22 cellular contexts compared by ENCODE assay signal in the genomic region with DNA sequence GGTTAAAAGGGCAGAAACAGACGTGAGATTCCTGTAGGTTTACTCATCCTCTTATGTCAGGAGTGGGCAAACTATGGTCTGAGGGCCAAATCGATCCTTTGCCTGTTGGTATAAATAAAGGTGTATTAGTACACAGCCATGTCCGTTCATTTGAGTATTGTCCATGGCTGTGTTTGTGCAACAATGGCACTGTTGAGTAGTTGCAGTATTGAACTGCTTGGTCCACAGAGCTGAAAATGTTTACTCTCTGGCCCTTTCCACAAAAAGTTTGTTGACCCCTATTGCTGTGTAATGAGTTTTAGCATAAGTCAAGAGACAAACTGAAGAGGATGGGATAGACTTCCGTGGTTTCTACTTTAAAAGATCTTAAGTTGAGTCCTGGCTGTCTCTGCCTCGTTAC. TPM values are rescaled to one million over a fixed set of nuclear protein-coding genes. Genes with fewer than 3 reads are reported as not detected.
DNase-seq lines count a peak whose midpoint lies in the region; ATAC-seq, FAIRE-seq and TF ChIP-seq lines count a peak whose summit lies in the region.
"Had no signal": no experiment of that assay in that cellular context is flagged by ENCODE, and none has a peak within 500 bp of the region (broad histone marks: within the 10 kb centered on the region; RNA-seq: fewer than 3 reads in every experiment).

No MANE protein-coding gene starts in this region.

- WGBS in liver: 37% methylated on average over 5 of the region's 5 CpGs
- WGBS in HepG2 (ENCODE audit: low lambda C conversion rate): no CpG with 5 or more reads among the region's 5 CpGs
- 10% methylated on average over 5 of the region's 5 CpGs for WGBS in right lobe of liver (ENCODE audit: insufficient coverage, low coverage, low lambda C conversion rate, missing lambda C conversion rate)

- H3K4me1 ChIP-seq in liver (ENCODE audit: control insufficient read depth in 4 of 4, insufficient read depth in 4 of 4, low read length in 3 of 4) (peaks cover 0 to 9% (median 0%) of the 10 kb centered on the region in 4 donors), HepG2 (ENCODE audit: insufficient read depth, low read length) (no peaks in the 10 kb centered on the region), right lobe of liver (no peaks in the 10 kb centered on the region)
- H3K4me1 ChIP-seq: A549; BLaER1 treated with 17β-estradiol and CSF1 and Interleukin-3, amounts not matched to agents 10 nM and 100 nM; Caco-2 had no signal

- no peak for TF ChIP-seq CTCF in liver (IDR thresholded peaks at IDR 0.05; ENCODE audit: low read depth, low read length, missing input control)
- TF ChIP-seq CTCF in HepG2 (CRISPR knock-in tag; IDR thresholded peaks at IDR 0.05): no peak
- no peak for TF ChIP-seq CTCF in right lobe of liver (IDR thresholded peaks at IDR 0.05)

- TF ChIP-seq RAD21 in liver (IDR thresholded peaks at IDR 0.05) (no peak), HepG2 (CRISPR knock-in tag; IDR thresholded peaks at IDR 0.05) (no peak)

- H4K20me1 ChIP-seq in HepG2 (ENCODE audit: insufficient read depth, low read length): no peaks in the 10 kb centered on the region

- H3K4me3 ChIP-seq in liver (ENCODE audit: low read depth in 1 of 3, low read length in 3 of 3): no peak overlapping the region
- H3K4me3 ChIP-seq in HepG2 (replicated peaks in 1 of 3; ENCODE audit: insufficient read depth in 1 of 3, low read depth in 2 of 3, low read length in 3 of 3): no peak overlapping the region
- peak overlapping the region; percentile 6; the same call in 1 of the 2 replicates for H3K4me3 ChIP-seq in iPS-18c (ENCODE audit: insufficient read depth, low read depth, low read length)
- no peak overlapping the region for H3K4me3 ChIP-seq in right lobe of liver
- H3K4me3 ChIP-seq: A549; BLaER1 treated with 17β-estradiol and CSF1 and Interleukin-3, amounts not matched to agents 10 nM and 100 nM; GM12878 had no signal

- no peak overlapping the region for H3K27ac ChIP-seq in liver (ENCODE audit: low read depth in 1 of 2, low read length in 2 of 2)
- no peak overlapping the region for H3K27ac ChIP-seq in HepG2 (ENCODE audit: extremely low read length, insufficient read depth, low read length)
- no peak overlapping the region for H3K27ac ChIP-seq in right lobe of liver
- H3K27ac ChIP-seq: 22Rv1; A549; BLaER1 treated with 17β-estradiol and CSF1 and Interleukin-3, amounts not matched to agents 10 nM and 100 nM; C4-2B had no signal

- intact Hi-C loops in HepG2 (cut with micrococcal nuclease; ENCODE audit: unreplicated experiment) (no loop called here), right lobe of liver (cut with DNase I) (no loop called here)

- H3K27me3 ChIP-seq in liver (ENCODE audit: control insufficient read depth in 4 of 4, insufficient read depth in 4 of 4, low read length in 3 of 4): no peaks in the 10 kb centered on the region
- H3K27me3 ChIP-seq in HepG2 (ENCODE audit: control insufficient read depth in 1 of 2, insufficient read depth in 2 of 2, low read length in 2 of 2): no peaks in the 10 kb centered on the region
- peaks cover 0 to 6% of the 10 kb centered on the region in 2 donors for H3K27me3 ChIP-seq in right lobe of liver

- ATAC-seq in HepG2 (no peak), right lobe of liver (peak; percentile 78 to 90 (median 84)), HG03439 (IDR thresholded peaks at IDR 0.05; ENCODE audit: unreplicated experiment) (no peak), HG02938 (IDR thresholded peaks at IDR 0.05; ENCODE audit: unreplicated experiment) (no peak)
- ATAC-seq: A549; CD8-positive, alpha-beta T cell; GM12878 had no signal

- POLR2A ChIA-PET in HepG2 (lab: Yijun Ruan, JAX): no interaction called here

- CTCF ChIA-PET in HepG2 (lab: Yijun Ruan, JAX; ENCODE audit: low intra/inter-chr PET ratio, low total read pairs): no interaction called here

- TF ChIP-seq POLR2A in HepG2 (IDR thresholded peaks at IDR 0.05; ENCODE audit: insufficient read depth in 1 of 2, low read depth in 2 of 2, low read length in 2 of 2): no peak
- no peak for TF ChIP-seq POLR2A in right lobe of liver (IDR thresholded peaks at IDR 0.05)

- no peak for DNase-seq in HepG2 (ENCODE audit: low spot score)
- no peak for DNase-seq in right lobe of liver
- DNase-seq in NCI-H526 treated with DMSO at 0.1 percent for 48 hours (lab: John Stamatoyannopoulos, UW): no peak
- DNase-seq: AML-193; Caco-2; Calu3; CD4-positive, alpha-beta T cell; CD8-positive, alpha-beta T cell; DMS79 treated with DMSO at 0.1 percent for 48 hours; GDM1 had no signal

- H3K9me3 ChIP-seq in liver (ENCODE audit: control insufficient read depth in 4 of 4, low read length in 3 of 4) (no peaks in the 10 kb centered on the region), HepG2 (ENCODE audit: low read length) (no peaks in the 10 kb centered on the region), iPS-18c (ENCODE audit: control insufficient read depth, insufficient read depth, low read length) (peaks cover 4% of the 10 kb centered on the region), right lobe of liver (peaks cover 0 to 2% (median 0%) of the 10 kb centered on the region in 4 donors)
- H3K9me3 ChIP-seq: A549; BLaER1 treated with 17β-estradiol and CSF1 and Interleukin-3, amounts not matched to agents 10 nM and 100 nM; Caco-2 had no signal

- H3K36me3 ChIP-seq in liver (ENCODE audit: control insufficient read depth in 4 of 4, insufficient read depth in 3 of 4, low read depth in 1 of 4, low read length in 3 of 4) (no peaks in the 10 kb centered on the region), HepG2 (replicated peaks in 1 of 2; ENCODE audit: control insufficient read depth in 1 of 2, insufficient read depth in 2 of 2, low read length in 2 of 2) (no peaks in the 10 kb centered on the region), right lobe of liver (no peaks in the 10 kb centered on the region)
- H3K36me3 ChIP-seq: BLaER1 treated with 17β-estradiol and CSF1 and Interleukin-3, amounts not matched to agents 10 nM and 100 nM had no signal

- H3K9ac ChIP-seq in liver (ENCODE audit: low read depth in 1 of 2, low read length in 2 of 2): no peak overlapping the region
- no peak overlapping the region for H3K9ac ChIP-seq in HepG2 (ENCODE audit: insufficient read depth, low read depth, low read length)
- H3K9ac ChIP-seq: BLaER1 treated with 17β-estradiol and CSF1 and Interleukin-3, amounts not matched to agents 10 nM and 100 nM had no signal

- H3K4me2 ChIP-seq in HepG2 (ENCODE audit: low read depth, low read length): no peak overlapping the region
- H3K4me2 ChIP-seq: A549; BLaER1 treated with 17β-estradiol and CSF1 and Interleukin-3, amounts not matched to agents 10 nM and 100 nM had no signal

- no peaks in the 10 kb centered on the region for H3K79me2 ChIP-seq in HepG2 (ENCODE audit: insufficient read depth, low read length)

- in situ Hi-C loops in HepG2 (cut with HindIII; ENCODE audit: extremely low pct_ligation_motif_present, low pct_unique_long_range_greater_than_20kb): no loop called here

- TF ChIP-seq EP300 in HepG2 (IDR thresholded peaks at IDR 0.05; ENCODE audit: low read depth in 2 of 2, low read length in 2 of 2) (no peak), HepG2 (CRISPR knock-in tag; IDR thresholded peaks at IDR 0.05; ENCODE audit: borderline replicate concordance) (no peak)

- no peak overlapping the region for H2AFZ ChIP-seq in HepG2 (ENCODE audit: low read length)

- FAIRE-seq in HepG2 (lab: Jason Lieb, UNC): no peak
- FAIRE-seq: D721Med, GM12878, GM12892, GM18507 had no signal

- BruUV-seq in HepG2 (replicated peaks; lab: Mats Ljungman, UMichigan): no TSS peak

TF ChIP-seq in liver, 16 proteins besides CTCF, POLR2A, EP300 and RAD21 (continues in another document):
- TF ChIP-seq EGR1 (IDR thresholded peaks at IDR 0.05; ENCODE audit: low read depth in 2 of 2): no peak

TF ChIP-seq in HepG2, 621 proteins besides CTCF, POLR2A, EP300 and RAD21 (continues in another document):
- TF ChIP-seq NFIB (CRISPR knock-in tag; IDR thresholded peaks at IDR 0.05; ENCODE audit: borderline replicate concordance): no peak
- TF ChIP-seq ZNF432 (CRISPR knock-in tag; IDR thresholded peaks at IDR 0.05; ENCODE audit: borderline replicate concordance): no peak
- no peak for TF ChIP-seq HOXA5 (CRISPR knock-in tag; IDR thresholded peaks at IDR 0.05)
- no peak for TF ChIP-seq FOXM1 (CRISPR knock-in tag; IDR thresholded peaks at IDR 0.05)

RNA-seq across cellular contexts. Expression of a gene that starts 59.0 kb away (rescaled TPM):
- total RNA-seq in liver (1 to 10 TPM; 4.0 to 7.9 TPM), HepG2 (2016; rRNA removed; fragmentation: Illumina TruSeq; extraction: Trizol) (0.86 and 1.2 TPM in 2 replicates), right lobe of liver (1 to 10 TPM; 2.2 to 10.0 (median 4.6) TPM)
- polyA plus RNA-seq in liver (1 to 10 TPM; 1.8 to 4.4 TPM), HepG2 (2011; rRNA removed) (1.1 and 1.2 TPM in 2 replicates)
- 1.5 TPM in 2 replicates for total RNA-seq in HepG2 (2016; cell fraction: cytosol; rRNA removed; fragmentation: Illumina TruSeq; extraction: Trizol; ENCODE audit: low read depth)
- total RNA-seq in HepG2 (2016; cell fraction: insoluble cytoplasmic fraction; rRNA removed; fragmentation: Illumina TruSeq; extraction: Trizol): 1.00 and 1.2 TPM in 2 replicates
- total RNA-seq in HepG2 (2016; cell fraction: membrane; rRNA removed; fragmentation: Illumina TruSeq; extraction: Trizol): 1.4 and 1.7 TPM in 2 replicates
- 1.4 TPM in 2 replicates for total RNA-seq in HepG2 (2016; cell fraction: nucleus; rRNA removed; fragmentation: Illumina TruSeq; extraction: Trizol)
- 0.85 and 1.0 TPM in 2 replicates for polyA plus RNA-seq in HepG2 (2011; cell fraction: cytosol; rRNA removed)
- 2.2 and 2.4 TPM in 2 replicates for polyA plus RNA-seq in HepG2 (2011; cell fraction: nucleus; rRNA removed)
- polyA plus RNA-seq in HepG2 (2012): 1.1 and 1.6 TPM in 2 replicates
- polyA plus RNA-seq in HepG2 (2016; cell fraction: cytosol; fragmentation: Illumina TruSeq; extraction: Trizol; ENCODE audit: low read depth): 0.11 and 0.16 TPM in 2 replicates
- 0.65 and 0.91 TPM in 2 replicates for polyA plus RNA-seq in HepG2 (2016; cell fraction: insoluble cytoplasmic fraction; fragmentation: Illumina TruSeq; extraction: Trizol; ENCODE audit: low read depth)
- 0.37 and 0.44 TPM in 2 replicates for polyA plus RNA-seq in HepG2 (2016; cell fraction: membrane; fragmentation: Illumina TruSeq; extraction: Trizol; ENCODE audit: low read depth)
- 1.5 and 2.3 TPM in 2 replicates for polyA plus RNA-seq in HepG2 (2016; cell fraction: nucleus; fragmentation: Illumina TruSeq; extraction: Trizol; ENCODE audit: insufficient read depth, low read depth)
- 9.5 and 48.9 TPM in 2 replicates for polyA minus RNA-seq in HepG2 (2011; rRNA and poly(A)+ RNA removed; ENCODE audit: low replicate concordance)
- 1.5 and 1.6 TPM in 2 replicates for polyA minus RNA-seq in HepG2 (2011; cell fraction: cytosol; rRNA and poly(A)+ RNA removed)
- polyA minus RNA-seq in HepG2 (2011; cell fraction: nucleus; rRNA and poly(A)+ RNA removed): 2.5 and 2.6 TPM in 2 replicates
- total RNA-seq: CD8-positive, alpha-beta T cell had no signal

Comparison
In these comparisons a context has a peak if more than half of its experiments do, and no peak if none do; other contexts are left out.
1. ATAC-seq: peak in right lobe of liver (4 of 4); none in HepG2 (single experiment), HG03439 (single experiment) and HG02938 (single experiment).